Comparison of ENCODE assay signal across 17 cellular contexts in the genomic region with DNA sequence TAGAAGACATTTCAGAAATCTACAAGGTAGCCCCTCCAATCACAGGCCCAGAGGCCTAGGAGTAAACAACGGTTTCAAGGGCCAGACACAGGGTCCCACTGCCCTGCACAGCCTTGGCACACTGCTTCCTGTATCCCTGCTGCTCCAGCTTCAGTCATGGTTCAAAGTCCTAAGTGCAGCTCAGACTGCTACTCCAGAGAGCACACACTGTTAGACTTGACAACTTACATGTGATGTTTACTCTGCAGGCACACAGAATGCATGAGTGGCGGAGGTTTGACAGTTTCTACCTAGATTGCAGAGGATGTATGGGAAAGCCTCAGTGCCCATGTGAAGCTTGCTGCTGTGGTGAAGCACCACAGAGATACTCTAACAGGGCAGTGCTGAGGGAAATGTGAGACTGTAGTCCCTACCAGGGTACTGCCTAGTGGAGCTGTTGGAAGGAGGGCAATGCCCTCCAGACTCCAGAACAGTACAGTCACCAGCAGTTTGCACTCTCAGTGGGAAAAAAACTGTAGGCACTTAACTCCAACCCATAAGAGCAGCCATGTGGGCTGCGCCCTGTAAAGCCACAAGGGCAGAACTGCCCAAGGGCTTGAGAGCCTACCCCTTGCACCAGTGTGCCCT.
A peak's percentile ranks its signal among the peaks of the same experiment; 100 is the strongest.
DNase-seq lines count a peak whose midpoint lies in the region; ATAC-seq, FAIRE-seq and TF ChIP-seq lines count a peak whose summit lies in the region.
"Had no signal": no experiment of that assay in that cellular context is flagged by ENCODE, and none has a peak within 500 bp of the region (broad histone marks: within the 10 kb centered on the region; RNA-seq: fewer than 3 reads in every experiment).

No MANE protein-coding gene starts in this region.

- FAIRE-seq in HepG2 (lab: Jason Lieb, UNC) (no peak), urothelium cell line (lab: Jason Lieb, UNC) (no peak)
- FAIRE-seq: D721Med, GM12878, H1 had no signal

- TF ChIP-seq RAD21 in liver (IDR thresholded peaks at IDR 0.05) (no peak), HepG2 (CRISPR knock-in tag; IDR thresholded peaks at IDR 0.05) (no peak)

- H2AFZ ChIP-seq in HepG2 (ENCODE audit: low read length) = no peak overlapping the region

- H3K4me1 ChIP-seq in liver (ENCODE audit: control insufficient read depth in 4 of 4, insufficient read depth in 4 of 4, low read length in 3 of 4) (peaks cover 0 to 3% (median 0%) of the 10 kb centered on the region in 4 donors), HepG2 (ENCODE audit: insufficient read depth, low read length) (no peaks in the 10 kb centered on the region), BE2C (no peaks in the 10 kb centered on the region)
- H3K4me1 ChIP-seq: Caco-2 had no signal

- WGBS in liver = 40% methylated on average over 3 of the region's 3 CpGs
- WGBS in HepG2 (ENCODE audit: low lambda C conversion rate) = 10% methylated on average over 2 of the region's 3 CpGs

- no peak overlapping the region for H3K4me2 ChIP-seq in HepG2 (ENCODE audit: low read depth, low read length)

- H3K79me2 ChIP-seq in HepG2 (ENCODE audit: insufficient read depth, low read length) = no peaks in the 10 kb centered on the region

- H3K36me3 ChIP-seq in liver (ENCODE audit: control insufficient read depth in 4 of 4, insufficient read depth in 3 of 4, low read depth in 1 of 4, low read length in 3 of 4) (no peaks in the 10 kb centered on the region), HepG2 (replicated peaks in 1 of 2; ENCODE audit: control insufficient read depth in 1 of 2, insufficient read depth in 2 of 2, low read length in 2 of 2) (no peaks in the 10 kb centered on the region), BE2C (no peaks in the 10 kb centered on the region)

- CTCF ChIA-PET in HepG2 (lab: Yijun Ruan, JAX; ENCODE audit: low intra/inter-chr PET ratio, low total read pairs) = no interaction called here

- no peak overlapping the region for H3K4me3 Mint-ChIP-seq in stimulated activated effector memory CD8-positive, alpha-beta T cell treated with anti-CD3 and anti-CD28 coated beads, Interleukin-12 subunit alpha, Interleukin-12 subunit beta, amount 100 ng/mL, for 72 hours
- H3K4me3 Mint-ChIP-seq: B cell; CD4-positive, alpha-beta T cell; H9 had no signal

- no peak for TF ChIP-seq POLR2A in HepG2 (IDR thresholded peaks at IDR 0.05; ENCODE audit: insufficient read depth in 1 of 2, low read depth in 2 of 2, low read length in 2 of 2)

- H3K27ac Mint-ChIP-seq in stimulated activated effector memory CD8-positive, alpha-beta T cell treated with anti-CD3 and anti-CD28 coated beads, Interleukin-12 subunit alpha, Interleukin-12 subunit beta, amount 100 ng/mL, for 72 hours = no peak overlapping the region
- H3K27ac Mint-ChIP-seq: B cell; CD4-positive, alpha-beta T cell; H9 had no signal

- in situ Hi-C loops in HepG2 (cut with HindIII; ENCODE audit: extremely low pct_ligation_motif_present, low pct_unique_long_range_greater_than_20kb) = no loop called here

- POLR2A ChIA-PET in HepG2 (lab: Yijun Ruan, JAX) = no interaction called here

- no TSS peak for BruUV-seq in HepG2 (replicated peaks; lab: Mats Ljungman, UMichigan)

- intact Hi-C loops in HepG2 (cut with micrococcal nuclease; ENCODE audit: unreplicated experiment) = no loop called here

- DNase-seq in HepG2 (ENCODE audit: low spot score) = no peak
- peak; percentile 3 for DNase-seq in central memory CD4-positive, alpha-beta T cell
- DNase-seq in stimulated activated effector memory CD8-positive, alpha-beta T cell treated with anti-CD3 and anti-CD28 coated beads, Interleukin-12 subunit alpha, Interleukin-12 subunit beta, amount 100 ng/mL, for 72 hours (ENCODE audit: low spot score in 2 of 2) = no peak
- no peak for DNase-seq in NCI-H2107 treated with DMSO at 0.1 percent for 48 hours (lab: John Stamatoyannopoulos, UW; ENCODE audit: unreplicated experiment)
- no peak for DNase-seq in urothelium cell line (ENCODE audit: low spot score)
- no peak for DNase-seq in BE2C
- DNase-seq: 8988T; C1 segment of cervical spinal cord; Caco-2; CD4-positive, alpha-beta T cell; DMS79 treated with DMSO at 0.1 percent for 48 hours; H9 had no signal

- no peaks in the 10 kb centered on the region for H3K4me1 Mint-ChIP-seq in stimulated activated effector memory CD8-positive, alpha-beta T cell treated with anti-CD3 and anti-CD28 coated beads, Interleukin-12 subunit alpha, Interleukin-12 subunit beta, amount 100 ng/mL, for 72 hours
- H3K4me1 Mint-ChIP-seq: B cell had no signal

- no peak for ATAC-seq in HepG2
- peak; percentile 34 for ATAC-seq in stimulated activated effector memory CD8-positive, alpha-beta T cell treated with anti-CD3 and anti-CD28 coated beads, Interleukin-12 subunit alpha, Interleukin-12 subunit beta, amount 100 ng/mL, for 72 hours
- ATAC-seq: GM12878 had no signal

- TF ChIP-seq CTCF in liver (IDR thresholded peaks at IDR 0.05; ENCODE audit: low read depth, low read length, missing input control) (no peak), HepG2 (CRISPR knock-in tag; IDR thresholded peaks at IDR 0.05) (no peak), BE2C (IDR thresholded peaks at IDR 0.05; ENCODE audit: low read depth, low read length) (no peak)

- H4K20me1 ChIP-seq in HepG2 (ENCODE audit: insufficient read depth, low read length) = no peaks in the 10 kb centered on the region

- no peak for TF ChIP-seq EP300 in HepG2 (IDR thresholded peaks at IDR 0.05; ENCODE audit: low read depth in 2 of 2, low read length in 2 of 2)
- TF ChIP-seq EP300 in HepG2 (CRISPR knock-in tag; IDR thresholded peaks at IDR 0.05; ENCODE audit: borderline replicate concordance) = no peak

- peaks cover 24% of the 10 kb centered on the region for H3K9me3 Mint-ChIP-seq in stimulated activated effector memory CD8-positive, alpha-beta T cell treated with anti-CD3 and anti-CD28 coated beads, Interleukin-12 subunit alpha, Interleukin-12 subunit beta, amount 100 ng/mL, for 72 hours

- H3K27ac ChIP-seq in liver (ENCODE audit: low read depth in 1 of 2, low read length in 2 of 2) (no peak overlapping the region), HepG2 (ENCODE audit: extremely low read length, insufficient read depth, low read length) (no peak overlapping the region)

- H3K9me3 ChIP-seq in liver (ENCODE audit: control insufficient read depth in 4 of 4, low read length in 3 of 4) (no peaks in the 10 kb centered on the region), HepG2 (ENCODE audit: low read length) (peaks cover 23% of the 10 kb centered on the region), BE2C (no peaks in the 10 kb centered on the region)

- H3K4me3 ChIP-seq in liver (ENCODE audit: low read depth in 1 of 3, low read length in 3 of 3) (no peak overlapping the region), HepG2 (replicated peaks in 1 of 3; ENCODE audit: insufficient read depth in 1 of 3, low read depth in 2 of 3, low read length in 3 of 3) (no peak overlapping the region), BE2C (ENCODE audit: low read depth, low read length) (no peak overlapping the region)
- H3K4me3 ChIP-seq: GM12878 had no signal

- H3K9ac ChIP-seq in liver (ENCODE audit: low read depth in 1 of 2, low read length in 2 of 2) (no peak overlapping the region), HepG2 (ENCODE audit: insufficient read depth, low read depth, low read length) (no peak overlapping the region)

- H3K27me3 ChIP-seq in liver (ENCODE audit: control insufficient read depth in 4 of 4, insufficient read depth in 4 of 4, low read length in 3 of 4) = no peaks in the 10 kb centered on the region
- H3K27me3 ChIP-seq in HepG2 (ENCODE audit: control insufficient read depth in 1 of 2, insufficient read depth in 2 of 2, low read length in 2 of 2) = peaks cover under 1% of the 10 kb centered on the region in 2 experiments; a peak in 3 of 5 replicates
- no peaks in the 10 kb centered on the region for H3K27me3 ChIP-seq in BE2C

- H3K36me3 Mint-ChIP-seq in stimulated activated effector memory CD8-positive, alpha-beta T cell treated with anti-CD3 and anti-CD28 coated beads, Interleukin-12 subunit alpha, Interleukin-12 subunit beta, amount 100 ng/mL, for 72 hours = no peaks in the 10 kb centered on the region

TF ChIP-seq in liver, 16 proteins besides CTCF, POLR2A, EP300 and RAD21 (continues in another document):
- no peak for TF ChIP-seq NR2F2 (IDR thresholded peaks at IDR 0.05)
- no peak for TF ChIP-seq GABPA (IDR thresholded peaks at IDR 0.05 in 1 of 2, conservative IDR thresholded peaks at IDR 0.05 in 1 of 2)
- peak; percentile 89 to 99 for TF ChIP-seq HNF4A (conservative IDR thresholded peaks at IDR 0.05)
- TF ChIP-seq SP1 (IDR thresholded peaks at IDR 0.05) = peak; percentile 65
- TF ChIP-seq YY1 (IDR thresholded peaks at IDR 0.05) = peak; percentile 33
- TF ChIP-seq TAF1 (conservative IDR thresholded peaks at IDR 0.05) = no peak

TF ChIP-seq in HepG2, 621 proteins besides CTCF, POLR2A, EP300 and RAD21 (continues in another document):
- no peak for TF ChIP-seq SMARCC2 (IDR thresholded peaks at IDR 0.05)
- TF ChIP-seq ZNF839 (CRISPR knock-in tag; IDR thresholded peaks at IDR 0.05; ENCODE audit: borderline replicate concordance) = no peak
